ENCODE assay signal across 1 cellular context in genomic region chr10:76649271-76649670, GRCh38.
TF ChIP-seq lines count a peak whose summit lies in the region.

No MANE protein-coding gene starts in this region.

TF ChIP-seq in WTC11, 78 proteins besides CTCF, POLR2A, EP300 and RAD21 (continued from another document):
- TF ChIP-seq MLX (CRISPR knock-in tag; IDR thresholded peaks at IDR 0.05) (no peak), ZNF138 (CRISPR knock-in tag; conservative IDR thresholded peaks at IDR 0.05) (no peak), CREB1 (CRISPR knock-in tag; IDR thresholded peaks at IDR 0.05) (no peak), IRF1 (CRISPR knock-in tag; IDR thresholded peaks at IDR 0.05) (no peak), STAT6 (CRISPR knock-in tag; conservative IDR thresholded peaks at IDR 0.05; ENCODE audit: low read depth) (no peak), ZNF219 (CRISPR knock-in tag; IDR thresholded peaks at IDR 0.05; ENCODE audit: borderline replicate concordance) (no peak), SMAD4 (CRISPR knock-in tag; IDR thresholded peaks at IDR 0.05) (no peak)
